Comparison of ENCODE assay signal across 1 cellular context in genomic region chr17:45197555-45198334, GRCh38.
A peak's percentile ranks its signal among the peaks of the same experiment; 100 is the strongest.
TF ChIP-seq lines count a peak whose summit lies in the region.

No MANE protein-coding gene starts in this region.

TF ChIP-seq in HepG2, 621 proteins besides CTCF, POLR2A, EP300 and RAD21 (continued from another document and continues in another):
- no peak for TF ChIP-seq PREB (CRISPR knock-in tag; IDR thresholded peaks at IDR 0.05)
- peak; percentile 91 for TF ChIP-seq TBX2 (CRISPR knock-in tag; IDR thresholded peaks at IDR 0.05; ENCODE audit: borderline replicate concordance)
- peak; percentile 60; the same call in 1 of the 2 replicates for TF ChIP-seq ZNF329 (CRISPR knock-in tag; IDR thresholded peaks at IDR 0.05; ENCODE audit: low read depth)
- peak; percentile 83; the same call in 1 of the 2 replicates for TF ChIP-seq ZNF710 (CRISPR knock-in tag; IDR thresholded peaks at IDR 0.05; ENCODE audit: borderline replicate concordance)
- no peak for TF ChIP-seq ZC3H4 (CRISPR knock-in tag; IDR thresholded peaks at IDR 0.05; ENCODE audit: borderline replicate concordance)
- TF ChIP-seq ZUFSP (CRISPR knock-in tag; IDR thresholded peaks at IDR 0.05; ENCODE audit: borderline replicate concordance), result no peak
- TF ChIP-seq ZNF496 (CRISPR knock-in tag; IDR thresholded peaks at IDR 0.05; ENCODE audit: insufficient replicate concordance), result no peak
- TF ChIP-seq DNMT3B (CRISPR knock-in tag; conservative IDR thresholded peaks at IDR 0.05), result 0 out of 2 replicates have a peak, but pooled peaks have one; percentile 63
- TF ChIP-seq ZNF691 (CRISPR knock-in tag; IDR thresholded peaks at IDR 0.05; ENCODE audit: borderline replicate concordance, low read depth), result peak; percentile 96
- no peak for TF ChIP-seq TP53 (CRISPR knock-in tag; conservative IDR thresholded peaks at IDR 0.05)
- no peak for TF ChIP-seq TFDP1 (CRISPR knock-in tag; IDR thresholded peaks at IDR 0.05; ENCODE audit: borderline replicate concordance)
- TF ChIP-seq FOXK2 (IDR thresholded peaks at IDR 0.05), result no peak
- 0 out of 2 replicates have a peak, but pooled peaks have one; percentile 67 for TF ChIP-seq ZNF792 (CRISPR knock-in tag; IDR thresholded peaks at IDR 0.05)
- TF ChIP-seq ZFP36L2 (CRISPR knock-in tag; IDR thresholded peaks at IDR 0.05), result no peak
- no peak for TF ChIP-seq PRPF4 (IDR thresholded peaks at IDR 0.05; ENCODE audit: low read depth, low read length, poor library complexity, severe bottlenecking)
- peak; percentile 75; the same call in 1 of the 2 replicates for TF ChIP-seq ETV5 (CRISPR knock-in tag; IDR thresholded peaks at IDR 0.05; ENCODE audit: borderline replicate concordance)
- peak; percentile 44; the same call in 1 of the 2 replicates for TF ChIP-seq DRAP1 (CRISPR knock-in tag; IDR thresholded peaks at IDR 0.05)
- TF ChIP-seq CCAR2 (optimal IDR thresholded peaks at IDR 0.05; ENCODE audit: low read depth, low read length), result peak; percentile 16
- no peak for TF ChIP-seq ZZZ3 (CRISPR knock-in tag; IDR thresholded peaks at IDR 0.05; ENCODE audit: borderline replicate concordance)
- peak; percentile 71; the same call in 1 of the 2 replicates for TF ChIP-seq TFAP4 (IDR thresholded peaks at IDR 0.05; ENCODE audit: borderline replicate concordance, low read depth)
- no peak for TF ChIP-seq ZNF672 (CRISPR knock-in tag; IDR thresholded peaks at IDR 0.05)
- TF ChIP-seq NCOA2 (CRISPR knock-in tag; IDR thresholded peaks at IDR 0.05), result peak; percentile 69
- no peak for TF ChIP-seq ATF5 (CRISPR knock-in tag; IDR thresholded peaks at IDR 0.05; ENCODE audit: low read depth)
- TF ChIP-seq ZNF468 (CRISPR knock-in tag; IDR thresholded peaks at IDR 0.05), result no peak
- no peak for TF ChIP-seq MTF1 (CRISPR knock-in tag; IDR thresholded peaks at IDR 0.05)
- TF ChIP-seq ZNF225 (CRISPR knock-in tag; IDR thresholded peaks at IDR 0.05), result peak; percentile 83; the same call in 1 of the 2 replicates
- TF ChIP-seq RNF219 (CRISPR knock-in tag; IDR thresholded peaks at IDR 0.05), result no peak
- no peak for TF ChIP-seq ZNF570 (CRISPR knock-in tag; IDR thresholded peaks at IDR 0.05; ENCODE audit: borderline replicate concordance)
- TF ChIP-seq SRF (IDR thresholded peaks at IDR 0.05; ENCODE audit: low read depth, low read length), result no peak
- no peak for TF ChIP-seq ZNF10 (CRISPR knock-in tag; IDR thresholded peaks at IDR 0.05; ENCODE audit: borderline replicate concordance, low read depth)
- TF ChIP-seq MZF1 (CRISPR knock-in tag; IDR thresholded peaks at IDR 0.05; ENCODE audit: borderline replicate concordance), result peak; percentile 92; the same call in 1 of the 2 replicates
- TF ChIP-seq RCOR2 (CRISPR knock-in tag; IDR thresholded peaks at IDR 0.05), result peak; percentile 57
- TF ChIP-seq ZNF776 (CRISPR knock-in tag; IDR thresholded peaks at IDR 0.05), result no peak
- peak; percentile 71 for TF ChIP-seq ZNF598 (CRISPR knock-in tag; IDR thresholded peaks at IDR 0.05; ENCODE audit: borderline replicate concordance)
- TF ChIP-seq KDM5B (CRISPR knock-in tag; IDR thresholded peaks at IDR 0.05; ENCODE audit: borderline replicate concordance), result peak; percentile 77; the same call in 1 of the 2 replicates
- 0 out of 2 replicates have a peak, but pooled peaks have one; percentile 64 for TF ChIP-seq BCL3 (CRISPR knock-in tag; IDR thresholded peaks at IDR 0.05)
- peak; percentile 49; the same call in 1 of the 2 replicates for TF ChIP-seq BHLHE40 (IDR thresholded peaks at IDR 0.05; ENCODE audit: low read length)
- TF ChIP-seq ZNF18 (CRISPR knock-in tag; IDR thresholded peaks at IDR 0.05; ENCODE audit: insufficient replicate concordance), result no peak
- no peak for TF ChIP-seq ATF7 (IDR thresholded peaks at IDR 0.05)
- 0 out of 2 replicates have a peak, but pooled peaks have one; percentile 48 for TF ChIP-seq ATF7 (CRISPR knock-in tag; IDR thresholded peaks at IDR 0.05)
- peak; percentile 70 for TF ChIP-seq FOXA3 (CRISPR knock-in tag; IDR thresholded peaks at IDR 0.05)
- TF ChIP-seq IKZF4 (CRISPR knock-in tag; IDR thresholded peaks at IDR 0.05; ENCODE audit: borderline replicate concordance, low read depth, not compliant biosample characterization), result no peak
- TF ChIP-seq ZNF574 (CRISPR knock-in tag; IDR thresholded peaks at IDR 0.05), result peak; percentile 83
- TF ChIP-seq FOSL2 (CRISPR knock-in tag; IDR thresholded peaks at IDR 0.05), result peak; percentile 75
- TF ChIP-seq ZNF879 (CRISPR knock-in tag; IDR thresholded peaks at IDR 0.05), result no peak
- TF ChIP-seq GATAD2A (CRISPR knock-in tag; IDR thresholded peaks at IDR 0.05), result peak; percentile 93
